ENCODE assay signal across 1 cellular context in genomic region chr3:146542968-146543367, GRCh38.
TF ChIP-seq lines count a peak whose summit lies in the region.

No MANE protein-coding gene starts in this region.

TF ChIP-seq in SK-N-SH treated with all-trans-retinoic acid at 6 μM for 48 hours, 23 proteins besides CTCF, POLR2A, EP300 and RAD21 (continued from another document):
- TF ChIP-seq POU6F1 (CRISPR knock-in tag; IDR thresholded peaks at IDR 0.05; ENCODE audit: borderline replicate concordance, low read depth) (no peak), ZC3H10 (CRISPR knock-in tag; IDR thresholded peaks at IDR 0.05) (no peak), SNAI2 (CRISPR knock-in tag; IDR thresholded peaks at IDR 0.05) (no peak), ARNTL (CRISPR knock-in tag; IDR thresholded peaks at IDR 0.05; ENCODE audit: borderline replicate concordance, low read depth) (no peak), BACH2 (CRISPR knock-in tag; IDR thresholded peaks at IDR 0.05; ENCODE audit: borderline replicate concordance) (no peak), CREB5 (CRISPR knock-in tag; IDR thresholded peaks at IDR 0.05; ENCODE audit: low read depth) (no peak), CSDC2 (CRISPR knock-in tag; IDR thresholded peaks at IDR 0.05) (no peak), ZFP30 (CRISPR knock-in tag; IDR thresholded peaks at IDR 0.05) (no peak)
